ENCODE assay signal across 1 cellular context in the genomic region with DNA sequence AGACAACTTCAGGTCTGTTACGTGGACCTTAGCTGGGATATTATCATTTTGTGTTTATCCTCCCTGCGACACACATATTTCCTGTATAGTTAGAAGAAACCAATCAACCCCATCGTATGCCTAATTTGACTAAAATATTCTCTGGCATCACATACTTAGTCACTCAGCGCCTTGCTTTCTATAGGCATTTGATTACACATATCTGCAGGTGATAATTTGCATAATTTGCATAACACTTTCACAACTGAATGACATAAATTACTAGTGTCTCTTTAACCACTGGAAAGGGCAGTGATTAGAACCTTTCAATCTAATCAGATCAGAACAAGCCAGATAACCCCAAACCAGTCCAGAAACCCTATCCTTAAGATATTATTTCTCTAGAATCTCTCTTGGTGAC.
TF ChIP-seq lines count a peak whose summit lies in the region.

No MANE protein-coding gene starts in this region.

TF ChIP-seq in GM12878, 131 proteins besides CTCF, POLR2A, EP300 and RAD21 (continued from another document):
- TF ChIP-seq, protein P1, sequence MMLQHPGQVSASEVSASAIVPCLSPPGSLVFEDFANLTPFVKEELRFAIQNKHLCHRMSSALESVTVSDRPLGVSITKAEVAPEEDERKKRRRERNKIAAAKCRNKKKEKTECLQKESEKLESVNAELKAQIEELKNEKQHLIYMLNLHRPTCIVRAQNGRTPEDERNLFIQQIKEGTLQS (IDR thresholded peaks at IDR 0.05; ENCODE audit: borderline replicate concordance, extremely low read depth, low read depth, low read length): no peak
